Comparison of ENCODE assay signal across 14 cellular contexts in the genomic region with DNA sequence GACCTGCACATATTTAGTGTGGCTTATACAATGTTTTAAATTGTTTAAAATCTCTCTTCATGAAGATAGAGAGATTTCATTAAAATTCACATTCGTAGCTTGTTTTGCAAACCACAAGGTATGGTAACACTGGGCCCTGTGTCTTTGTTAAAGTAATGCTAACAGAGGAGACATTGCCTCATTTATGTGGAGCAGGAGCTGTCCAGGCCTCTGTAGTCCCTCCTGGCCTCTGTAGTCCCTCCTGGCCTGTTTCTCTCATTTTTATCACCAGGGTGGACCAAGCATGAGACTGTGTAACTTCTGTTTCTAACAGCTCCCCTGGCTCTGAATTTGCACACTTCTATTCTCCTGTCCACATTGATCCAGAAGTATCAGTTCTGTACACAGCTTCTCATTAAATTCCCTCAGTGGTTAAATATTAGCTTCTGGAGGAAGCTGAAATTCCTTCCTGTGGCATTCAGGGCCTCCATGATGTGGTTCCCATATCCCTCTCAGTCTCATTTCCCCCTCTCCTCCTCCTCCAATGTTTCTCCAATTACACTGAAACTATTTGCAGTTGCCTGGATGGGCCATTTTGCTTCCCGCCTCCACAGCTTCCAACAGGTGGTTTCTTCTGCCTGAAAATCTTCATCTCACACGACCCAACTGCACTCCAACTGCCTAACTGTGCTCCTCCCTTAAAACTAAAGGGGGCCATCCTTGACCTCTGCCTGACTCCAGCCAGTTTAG.
A peak's percentile ranks its signal among the peaks of the same experiment; 100 is the strongest.
DNase-seq lines count a peak whose midpoint lies in the region; ATAC-seq and TF ChIP-seq lines count a peak whose summit lies in the region.
"Had no signal": no experiment of that assay in that cellular context is flagged by ENCODE, and none has a peak within 500 bp of the region (broad histone marks: within the 10 kb centered on the region; RNA-seq: fewer than 3 reads in every experiment).

No MANE protein-coding gene starts in this region.

- no peak overlapping the region for H3K4me3 Mint-ChIP-seq in osteocyte (ENCODE audit: unreplicated experiment)

- H3K27me3 ChIP-seq in left ventricle myocardium inferior (ENCODE audit: low read depth): no peaks in the 10 kb centered on the region
- no peaks in the 10 kb centered on the region for H3K27me3 ChIP-seq in uterus

- H3K27ac ChIP-seq in left ventricle myocardium inferior (replicated peaks) (peak overlapping the region; percentile 23), angular gyrus (ENCODE audit: low read depth, low read length) (peak overlapping the region; percentile 0), uterus (peak overlapping the region; percentile 8 to 14)
- H3K27ac ChIP-seq: WERI-Rb-1 had no signal

- TF ChIP-seq CTCF in left ventricle myocardium inferior (IDR thresholded peaks at IDR 0.05; ENCODE audit: borderline replicate concordance): no peak
- TF ChIP-seq CTCF in uterus (IDR thresholded peaks at IDR 0.05): no peak
- no peak for TF ChIP-seq CTCF in osteocyte (IDR thresholded peaks at IDR 0.05)

- no peaks in the 10 kb centered on the region for H3K9me3 Mint-ChIP-seq in osteocyte (ENCODE audit: unreplicated experiment)

- DNase-seq in left ventricle myocardium inferior (no peak), left cardiac atrium (no peak), left lobe of liver (ENCODE audit: low spot score) (no peak), uterus (no peak), NCI-H2081 treated with DMSO at 0.1 percent for 48 hours (lab: John Stamatoyannopoulos, UW) (no peak), osteocyte (ENCODE audit: extremely low spot score, unreplicated experiment) (no peak)
- DNase-seq: DMS79, mammary epithelial cell, NCI-H2171 treated with DMSO at 0.1 percent for 48 hours, WERI-Rb-1 had no signal

- ATAC-seq in left cardiac atrium (no peak), left lobe of liver (peak; percentile 32), GM18861 (IDR thresholded peaks at IDR 0.05; ENCODE audit: unreplicated experiment) (no peak)

- no peak overlapping the region for H3K27ac Mint-ChIP-seq in osteocyte (ENCODE audit: unreplicated experiment)

- H3K4me1 Mint-ChIP-seq in osteocyte (ENCODE audit: unreplicated experiment): peaks cover 13% of the 10 kb centered on the region

- no peaks in the 10 kb centered on the region for H3K27me3 Mint-ChIP-seq in osteocyte (ENCODE audit: unreplicated experiment)

- H3K4me3 ChIP-seq in left ventricle myocardium inferior: no peak overlapping the region
- H3K4me3 ChIP-seq in uterus: no peak overlapping the region
- H3K4me3 ChIP-seq: coronary artery, smooth muscle cell had no signal

- no peak for TF ChIP-seq POLR2A in uterus (IDR thresholded peaks at IDR 0.05)

- intact Hi-C loops in left ventricle myocardium inferior (cut with micrococcal nuclease) (no loop called here), left cardiac atrium (cut with DNase I) (no loop called here), uterus (cut with DNase I; ENCODE audit: low total_unique reads) (no loop called here)

- H3K36me3 ChIP-seq in left ventricle myocardium inferior (peaks cover 74% of the 10 kb centered on the region), uterus (no peaks in the 10 kb centered on the region)
- H3K36me3 ChIP-seq: WERI-Rb-1 had no signal

- peaks cover 38% of the 10 kb centered on the region for H3K36me3 Mint-ChIP-seq in osteocyte (ENCODE audit: unreplicated experiment)

- no peaks in the 10 kb centered on the region for H3K9me3 ChIP-seq in left ventricle myocardium inferior (replicated peaks)
- H3K9me3 ChIP-seq in uterus: no peaks in the 10 kb centered on the region

- H3K4me1 ChIP-seq in left ventricle myocardium inferior: peaks cover 68% of the 10 kb centered on the region
- no peaks in the 10 kb centered on the region for H3K4me1 ChIP-seq in uterus
